ENCODE assay signal across 32 cellular contexts in genomic region chr9:118192807-118193206, GRCh38.
A peak's percentile ranks its signal among the peaks of the same experiment; 100 is the strongest.
DNase-seq lines count a peak whose midpoint lies in the region; ATAC-seq, FAIRE-seq and TF ChIP-seq lines count a peak whose summit lies in the region.
"Had no signal": no experiment of that assay in that cellular context is flagged by ENCODE, and none has a peak within 500 bp of the region (broad histone marks: within the 10 kb centered on the region; RNA-seq: fewer than 3 reads in every experiment).

No MANE protein-coding gene starts in this region.

- TF ChIP-seq CTCF in HepG2 (CRISPR knock-in tag; IDR thresholded peaks at IDR 0.05) (no peak), right lobe of liver (IDR thresholded peaks at IDR 0.05) (no peak)

- H3K79me2 ChIP-seq in HepG2 (ENCODE audit: insufficient read depth, low read length): no peaks in the 10 kb centered on the region

- H3K4me3 ChIP-seq in HepG2 (replicated peaks in 1 of 3; ENCODE audit: insufficient read depth in 1 of 3, low read depth in 2 of 3, low read length in 3 of 3) (no peak overlapping the region), right lobe of liver (no peak overlapping the region)
- H3K4me3 ChIP-seq: A549; BLaER1; BLaER1 treated with 17β-estradiol and CSF1 and Interleukin-3, amounts not matched to agents 10 nM and 100 nM had no signal

- POLR2A ChIA-PET in HepG2 (lab: Yijun Ruan, JAX): no interaction called here

- H2AFZ ChIP-seq in HepG2 (ENCODE audit: low read length): no peak overlapping the region

- H3K27ac ChIP-seq in HepG2 (ENCODE audit: extremely low read length, insufficient read depth, low read length) (no peak overlapping the region), right lobe of liver (no peak overlapping the region)
- H3K27ac ChIP-seq: 22Rv1; A549; BLaER1; BLaER1 treated with 17β-estradiol and CSF1 and Interleukin-3, amounts not matched to agents 10 nM and 100 nM; C4-2B had no signal

- H3K4me1 ChIP-seq in HepG2 (ENCODE audit: insufficient read depth, low read length) (no peaks in the 10 kb centered on the region), right lobe of liver (no peaks in the 10 kb centered on the region)
- H3K4me1 ChIP-seq: A549; BE2C; BLaER1; BLaER1 treated with 17β-estradiol and CSF1 and Interleukin-3, amounts not matched to agents 10 nM and 100 nM; Caco-2 had no signal

- H3K4me3 Mint-ChIP-seq in central memory CD8-positive, alpha-beta T cell: no peak overlapping the region
- H3K4me3 Mint-ChIP-seq: B cell; CD14-positive monocyte; CD4-positive, alpha-beta memory T cell; CD4-positive, alpha-beta T cell; CD4-positive, CD25-positive, alpha-beta regulatory T cell; CD8-positive, alpha-beta memory T cell; CD8-positive, alpha-beta T cell had no signal

- TF ChIP-seq EP300 in HepG2 (IDR thresholded peaks at IDR 0.05; ENCODE audit: low read depth in 2 of 2, low read length in 2 of 2) (no peak), HepG2 (CRISPR knock-in tag; IDR thresholded peaks at IDR 0.05; ENCODE audit: borderline replicate concordance) (no peak)

- H4K20me1 ChIP-seq in HepG2 (ENCODE audit: insufficient read depth, low read length): no peaks in the 10 kb centered on the region
- H4K20me1 ChIP-seq: BLaER1; BLaER1 treated with 17β-estradiol and CSF1 and Interleukin-3, amounts not matched to agents 10 nM and 100 nM had no signal

- intact Hi-C loops in HepG2 (cut with micrococcal nuclease; ENCODE audit: unreplicated experiment) (no loop called here), right lobe of liver (cut with DNase I) (no loop called here)

- no peaks in the 10 kb centered on the region for H3K27me3 ChIP-seq in HepG2 (ENCODE audit: control insufficient read depth in 1 of 2, insufficient read depth in 2 of 2, low read length in 2 of 2)
- no peaks in the 10 kb centered on the region for H3K27me3 ChIP-seq in right lobe of liver
- H3K27me3 ChIP-seq: BE2C; BLaER1; BLaER1 treated with 17β-estradiol and CSF1 and Interleukin-3, amounts not matched to agents 10 nM and 100 nM had no signal

- no peak for DNase-seq in HepG2 (ENCODE audit: low spot score)
- DNase-seq in right lobe of liver: no peak
- DNase-seq in central memory CD8-positive, alpha-beta T cell (ENCODE audit: low spot score in 2 of 2): no peak
- DNase-seq: 8988T; ACHN; AML-193; BE2C; C1 segment of cervical spinal cord; Caco-2; Calu3; CD4-positive, alpha-beta memory T cell; CD4-positive, alpha-beta T cell; CD4-positive, CD25-positive, alpha-beta regulatory T cell; CD8-positive, alpha-beta memory T cell; CD8-positive, alpha-beta T cell; COR-L47; DMS 273 treated with DMSO at 0.1 percent for 48 hours; DMS153; DMS79; DMS79 treated with DMSO at 0.1 percent for 48 hours; DND-41; EL had no signal

- no peak for ATAC-seq in HepG2
- no peak for ATAC-seq in right lobe of liver
- ATAC-seq in central memory CD8-positive, alpha-beta T cell (replicated peaks; ENCODE audit: extremely low read depth, poor library complexity, severe bottlenecking): no peak
- ATAC-seq in GM21737 (IDR thresholded peaks at IDR 0.05; ENCODE audit: unreplicated experiment): no peak
- ATAC-seq: A549; CD8-positive, alpha-beta T cell had no signal

- no peaks in the 10 kb centered on the region for H3K4me1 Mint-ChIP-seq in central memory CD8-positive, alpha-beta T cell
- H3K4me1 Mint-ChIP-seq: B cell; CD14-positive monocyte; CD4-positive, alpha-beta memory T cell; CD4-positive, CD25-positive, alpha-beta regulatory T cell; CD8-positive, alpha-beta memory T cell had no signal

- no TSS peak for BruUV-seq in HepG2 (replicated peaks; lab: Mats Ljungman, UMichigan)

- FAIRE-seq in HepG2 (lab: Jason Lieb, UNC): no peak
- FAIRE-seq: A204.1, A549, D721Med had no signal

- H3K9me3 ChIP-seq in HepG2 (ENCODE audit: low read length): peaks cover 82% of the 10 kb centered on the region
- H3K9me3 ChIP-seq in right lobe of liver: no peaks in the 10 kb centered on the region
- H3K9me3 ChIP-seq: BE2C, BLaER1, Caco-2 had no signal

- H3K9me3 Mint-ChIP-seq in central memory CD8-positive, alpha-beta T cell: peaks cover 13% of the 10 kb centered on the region

- no peak for TF ChIP-seq RAD21 in HepG2 (CRISPR knock-in tag; IDR thresholded peaks at IDR 0.05)

- no peak overlapping the region for H3K9ac ChIP-seq in HepG2 (ENCODE audit: insufficient read depth, low read depth, low read length)
- H3K9ac ChIP-seq: BLaER1; BLaER1 treated with 17β-estradiol and CSF1 and Interleukin-3, amounts not matched to agents 10 nM and 100 nM had no signal

- WGBS in HepG2 (ENCODE audit: low lambda C conversion rate): 1% methylated on average over 2 of the region's 2 CpGs
- WGBS in right lobe of liver (ENCODE audit: insufficient coverage, low coverage, low lambda C conversion rate, missing lambda C conversion rate): 67% methylated on average over 2 of the region's 2 CpGs

- peak overlapping the region; percentile 46 for H3K27ac Mint-ChIP-seq in central memory CD8-positive, alpha-beta T cell (ENCODE audit: low read depth)
- H3K27ac Mint-ChIP-seq: B cell; CD14-positive monocyte; CD4-positive, alpha-beta memory T cell; CD4-positive, alpha-beta T cell; CD4-positive, CD25-positive, alpha-beta regulatory T cell; CD8-positive, alpha-beta memory T cell; CD8-positive, alpha-beta T cell had no signal

- TF ChIP-seq POLR2A in HepG2 (IDR thresholded peaks at IDR 0.05; ENCODE audit: insufficient read depth in 1 of 2, low read depth in 2 of 2, low read length in 2 of 2): no peak
- no peak for TF ChIP-seq POLR2A in right lobe of liver (IDR thresholded peaks at IDR 0.05)

- H3K4me2 ChIP-seq in HepG2 (ENCODE audit: low read depth, low read length): no peak overlapping the region
- H3K4me2 ChIP-seq: A549; BLaER1; BLaER1 treated with 17β-estradiol and CSF1 and Interleukin-3, amounts not matched to agents 10 nM and 100 nM had no signal

- H3K36me3 ChIP-seq in HepG2 (replicated peaks in 1 of 2; ENCODE audit: control insufficient read depth in 1 of 2, insufficient read depth in 2 of 2, low read length in 2 of 2): no peaks in the 10 kb centered on the region
- no peaks in the 10 kb centered on the region for H3K36me3 ChIP-seq in right lobe of liver
- H3K36me3 ChIP-seq: BE2C; BLaER1; BLaER1 treated with 17β-estradiol and CSF1 and Interleukin-3, amounts not matched to agents 10 nM and 100 nM had no signal

- in situ Hi-C loops in HepG2 (cut with HindIII; ENCODE audit: extremely low pct_ligation_motif_present, low pct_unique_long_range_greater_than_20kb): no loop called here

- H3K27me3 Mint-ChIP-seq in central memory CD8-positive, alpha-beta T cell: no peaks in the 10 kb centered on the region
- H3K27me3 Mint-ChIP-seq: B cell; CD4-positive, alpha-beta memory T cell; CD4-positive, alpha-beta T cell; CD4-positive, CD25-positive, alpha-beta regulatory T cell had no signal

- CTCF ChIA-PET in HepG2 (lab: Yijun Ruan, JAX; ENCODE audit: low intra/inter-chr PET ratio, low total read pairs): no interaction called here

- peaks cover 2% of the 10 kb centered on the region for H3K36me3 Mint-ChIP-seq in central memory CD8-positive, alpha-beta T cell (ENCODE audit: insufficient read depth)
- H3K36me3 Mint-ChIP-seq: CD14-positive monocyte; CD4-positive, alpha-beta memory T cell; CD4-positive, CD25-positive, alpha-beta regulatory T cell; CD8-positive, alpha-beta T cell had no signal

TF ChIP-seq in HepG2, 621 proteins besides CTCF, POLR2A, EP300 and RAD21:
- TF ChIP-seq ATF7 (IDR thresholded peaks at IDR 0.05): peak; percentile 90
- no peak for TF ChIP-seq ATF7 (CRISPR knock-in tag; IDR thresholded peaks at IDR 0.05)
- no peak for TF ChIP-seq TCF12 (IDR thresholded peaks at IDR 0.05)
- TF ChIP-seq TCF12 (CRISPR knock-in tag; IDR thresholded peaks at IDR 0.05): no peak
- TF ChIP-seq CREB1 (IDR thresholded peaks at IDR 0.05): peak; percentile 58; the same call in 1 of the 2 replicates
- TF ChIP-seq CREB1 (CRISPR knock-in tag; IDR thresholded peaks at IDR 0.05): no peak
